In genomic region chr6:127463056-127463455, GRCh38 we compare ENCODE assay signal across 19 cellular contexts. TPM values are rescaled to one million over a fixed set of nuclear protein-coding genes. Genes with fewer than 3 reads are reported as not detected.
DNase-seq lines count a peak whose midpoint lies in the region; ATAC-seq, FAIRE-seq and TF ChIP-seq lines count a peak whose summit lies in the region.
"Had no signal": no experiment of that assay in that cellular context is flagged by ENCODE, and none has a peak within 500 bp of the region (broad histone marks: within the 10 kb centered on the region; RNA-seq: fewer than 3 reads in every experiment).

No MANE protein-coding gene starts in this region.

- TF ChIP-seq POLR2A in gastrocnemius medialis (IDR thresholded peaks at IDR 0.05) (no peak), uterus (IDR thresholded peaks at IDR 0.05) (no peak), HepG2 (IDR thresholded peaks at IDR 0.05; ENCODE audit: insufficient read depth in 1 of 2, low read depth in 2 of 2, low read length in 2 of 2) (no peak)

- DNase-seq in fibroblast of gingiva (ENCODE audit: low read depth): peak; percentile 48
- no peak for DNase-seq in gastrocnemius medialis
- DNase-seq in uterus: no peak
- no peak for DNase-seq in D721Med (ENCODE audit: insufficient read length, low spot score)
- DNase-seq in HepG2 (ENCODE audit: low spot score): no peak
- DNase-seq: activated CD4-positive, alpha-beta T cell treated with anti-CD3 and anti-CD28 coated beads for 36 hours; activated CD8-positive, alpha-beta memory T cell treated with anti-CD3 and anti-CD28 coated beads, Interleukin-2, amount 10 ng/mL, durations not matched to agents 7 days and 5 days; Caco-2; effector CD8-positive, alpha-beta T cell; heart right ventricle; NCI-H1417 treated with DMSO at 0.1 percent for 48 hours; NCI-H526; stimulated activated CD4-positive, alpha-beta T cell treated with anti-CD3 and anti-CD28 coated beads, Interleukin-4, amount 100 ng/mL, for 1 hour had no signal

- H3K27me3 ChIP-seq in gastrocnemius medialis (no peaks in the 10 kb centered on the region), uterus (no peaks in the 10 kb centered on the region), HepG2 (ENCODE audit: control insufficient read depth in 1 of 2, insufficient read depth in 2 of 2, low read length in 2 of 2) (no peaks in the 10 kb centered on the region)
- H3K27me3 ChIP-seq: heart right ventricle had no signal

- H3K36me3 ChIP-seq in gastrocnemius medialis (no peaks in the 10 kb centered on the region), uterus (no peaks in the 10 kb centered on the region), HepG2 (replicated peaks in 1 of 2; ENCODE audit: control insufficient read depth in 1 of 2, insufficient read depth in 2 of 2, low read length in 2 of 2) (no peaks in the 10 kb centered on the region)
- H3K36me3 ChIP-seq: heart right ventricle had no signal

- no peak for TF ChIP-seq RAD21 in HepG2 (CRISPR knock-in tag; IDR thresholded peaks at IDR 0.05)

- FAIRE-seq in D721Med (lab: Jason Lieb, UNC): no peak
- no peak for FAIRE-seq in HepG2 (lab: Jason Lieb, UNC)
- FAIRE-seq: H54 had no signal

- H4K20me1 ChIP-seq in HepG2 (ENCODE audit: insufficient read depth, low read length): no peaks in the 10 kb centered on the region

- H3K4me3 ChIP-seq in gastrocnemius medialis: no peak overlapping the region
- H3K4me3 ChIP-seq in uterus: no peak overlapping the region
- H3K4me3 ChIP-seq in HepG2 (replicated peaks in 1 of 3; ENCODE audit: insufficient read depth in 1 of 3, low read depth in 2 of 3, low read length in 3 of 3): no peak overlapping the region
- H3K4me3 ChIP-seq: heart right ventricle, skin epidermis had no signal

- in situ Hi-C loops in gastrocnemius medialis (cut with MboI; ENCODE audit: low sequenced_read_pairs in 4 of 4): loop anchor here in 2 of 4 donors (5.0 to 25.0 kb wide), 4 partner anchors 74 to 276 kb away; partner anchors contain the start of gene ECHDC1 (in 1 of the 2)
- in situ Hi-C loops in HepG2 (cut with HindIII; ENCODE audit: extremely low pct_ligation_motif_present, low pct_unique_long_range_greater_than_20kb): loop anchor here (5.0 kb wide), 1 partner anchor 79 kb away; no protein-coding TSS in a partner anchor

- H3K9me3 ChIP-seq in gastrocnemius medialis (no peaks in the 10 kb centered on the region), uterus (no peaks in the 10 kb centered on the region), HepG2 (ENCODE audit: low read length) (no peaks in the 10 kb centered on the region)
- H3K9me3 ChIP-seq: Caco-2, heart right ventricle had no signal

- H3K4me1 ChIP-seq in gastrocnemius medialis (peaks cover 36 to 50% of the 10 kb centered on the region in 2 donors), uterus (peaks cover 7% of the 10 kb centered on the region in 2 donors), HepG2 (ENCODE audit: insufficient read depth, low read length) (peaks cover 5% of the 10 kb centered on the region)
- H3K4me1 ChIP-seq: Caco-2 had no signal

- no peak overlapping the region for H3K4me2 ChIP-seq in HepG2 (ENCODE audit: low read depth, low read length)

- no peaks in the 10 kb centered on the region for H3K79me2 ChIP-seq in HepG2 (ENCODE audit: insufficient read depth, low read length)

- ATAC-seq in gastrocnemius medialis (no peak), HG02798 (IDR thresholded peaks at IDR 0.05; ENCODE audit: poor library complexity, unreplicated experiment) (no peak), HepG2 (no peak)
- ATAC-seq: activated CD4-positive, alpha-beta T cell treated with anti-CD3 and anti-CD28 coated beads for 36 hours; activated CD8-positive, alpha-beta memory T cell treated with anti-CD3 and anti-CD28 coated beads, Interleukin-2, amount 10 ng/mL, durations not matched to agents 7 days and 5 days; heart right ventricle had no signal

- WGBS in HepG2 (ENCODE audit: low lambda C conversion rate): 35% methylated on average over 5 of the region's 5 CpGs

- no peak for TF ChIP-seq EP300 in HepG2 (IDR thresholded peaks at IDR 0.05; ENCODE audit: low read depth in 2 of 2, low read length in 2 of 2)
- TF ChIP-seq EP300 in HepG2 (CRISPR knock-in tag; IDR thresholded peaks at IDR 0.05; ENCODE audit: borderline replicate concordance): no peak

- TF ChIP-seq CTCF in VCaP (conservative IDR thresholded peaks at IDR 0.05) (no peak), gastrocnemius medialis (IDR thresholded peaks at IDR 0.05 in 4 of 5, conservative IDR thresholded peaks at IDR 0.05 in 1 of 5) (no peak), uterus (IDR thresholded peaks at IDR 0.05) (no peak), D721Med (IDR thresholded peaks at IDR 0.05; ENCODE audit: insufficient read depth, missing control alignments) (no peak), HepG2 (CRISPR knock-in tag; IDR thresholded peaks at IDR 0.05) (no peak)

- H3K27ac ChIP-seq in VCaP: peak overlapping the region; percentile 68
- H3K27ac ChIP-seq in gastrocnemius medialis: peak overlapping the region; percentile 73 to 94 (median 90)
- peak overlapping the region; percentile 65 to 82 for H3K27ac ChIP-seq in uterus
- no peak overlapping the region for H3K27ac ChIP-seq in HepG2 (ENCODE audit: extremely low read length, insufficient read depth, low read length)

- H3K9ac ChIP-seq in HepG2 (ENCODE audit: insufficient read depth, low read depth, low read length): no peak overlapping the region

- no TSS peak for BruUV-seq in HepG2 (replicated peaks; lab: Mats Ljungman, UMichigan)

- intact Hi-C loops in gastrocnemius medialis (cut with DNase I; ENCODE audit: low total_unique reads) (loop anchor here (5.0 kb wide), 1 partner anchor 161 kb away; no protein-coding TSS in a partner anchor), uterus (cut with DNase I; ENCODE audit: low total_unique reads) (no loop called here), HepG2 (cut with micrococcal nuclease; ENCODE audit: unreplicated experiment) (loop anchor here (10.0 kb wide), 1 partner anchor 1272 kb away; no protein-coding TSS in a partner anchor)

- POLR2A ChIA-PET in HepG2 (lab: Yijun Ruan, JAX): no interaction called here

- CTCF ChIA-PET in HepG2 (lab: Yijun Ruan, JAX; ENCODE audit: low intra/inter-chr PET ratio, low total read pairs): interaction anchor here (4.8 kb wide), 1 partner anchor 76 kb away, joined by 17 read pairs; no protein-coding TSS in a partner anchor

- no peak overlapping the region for H2AFZ ChIP-seq in HepG2 (ENCODE audit: low read length)

TF ChIP-seq in HepG2, 621 proteins besides CTCF, POLR2A, EP300 and RAD21:
- TF ChIP-seq ZNF770 (CRISPR knock-in tag; IDR thresholded peaks at IDR 0.05) (no peak), BRCA1 (CRISPR knock-in tag; IDR thresholded peaks at IDR 0.05) (no peak), FOSL2 (CRISPR knock-in tag; IDR thresholded peaks at IDR 0.05) (no peak), ZNF282 (IDR thresholded peaks at IDR 0.05; ENCODE audit: partially characterized antibody) (no peak), SETDB1 (CRISPR knock-in tag; IDR thresholded peaks at IDR 0.05; ENCODE audit: borderline replicate concordance) (no peak), EHMT2 (IDR thresholded peaks at IDR 0.05; ENCODE audit: borderline replicate concordance, low read depth, low read length) (no peak)

RNA-seq across cellular contexts. Expression of gene KIAA0408, which starts 3.9 kb away (rescaled TPM):
- total RNA-seq in gastrocnemius medialis (10 to 100 TPM; 34.0 to 57.4 (median 44.8) TPM), uterus (10 to 100 TPM in 1 of 4 donors, 1 to 10 TPM in 3; 2.3 to 31.2 (median 5.7) TPM), HepG2 (2016; rRNA removed; fragmentation: Illumina TruSeq; extraction: Trizol) (not detected in 2 replicates)
- not detected in 2 replicates for total RNA-seq in HepG2 (2016; cell fraction: cytosol; rRNA removed; fragmentation: Illumina TruSeq; extraction: Trizol; ENCODE audit: low read depth)
- total RNA-seq in HepG2 (2016; cell fraction: insoluble cytoplasmic fraction; rRNA removed; fragmentation: Illumina TruSeq; extraction: Trizol): not detected in 2 replicates
- total RNA-seq in HepG2 (2016; cell fraction: membrane; rRNA removed; fragmentation: Illumina TruSeq; extraction: Trizol): not detected in 2 replicates
- not detected in 2 replicates for total RNA-seq in HepG2 (2016; cell fraction: nucleus; rRNA removed; fragmentation: Illumina TruSeq; extraction: Trizol)
- not detected in 2 replicates for polyA plus RNA-seq in HepG2 (2011; rRNA removed)
- polyA plus RNA-seq in HepG2 (2011; cell fraction: cytosol; rRNA removed): not detected in 2 replicates
- polyA plus RNA-seq in HepG2 (2011; cell fraction: nucleus; rRNA removed): 0.05 TPM in 1 of 2 replicates, not detected in the other
- not detected in 2 replicates for polyA plus RNA-seq in HepG2 (2012)
- not detected in 2 replicates for polyA plus RNA-seq in HepG2 (2016; cell fraction: cytosol; fragmentation: Illumina TruSeq; extraction: Trizol; ENCODE audit: low read depth)
- not detected in 2 replicates for polyA plus RNA-seq in HepG2 (2016; cell fraction: insoluble cytoplasmic fraction; fragmentation: Illumina TruSeq; extraction: Trizol; ENCODE audit: low read depth)
- not detected in 2 replicates for polyA plus RNA-seq in HepG2 (2016; cell fraction: membrane; fragmentation: Illumina TruSeq; extraction: Trizol; ENCODE audit: low read depth)
- polyA plus RNA-seq in HepG2 (2016; cell fraction: nucleus; fragmentation: Illumina TruSeq; extraction: Trizol; ENCODE audit: insufficient read depth, low read depth): not detected in 2 replicates
- not detected in 2 replicates for polyA minus RNA-seq in HepG2 (2011; rRNA and poly(A)+ RNA removed; ENCODE audit: low replicate concordance)
- polyA minus RNA-seq in HepG2 (2011; cell fraction: cytosol; rRNA and poly(A)+ RNA removed): not detected in 2 replicates
- not detected in 2 replicates for polyA minus RNA-seq in HepG2 (2011; cell fraction: nucleus; rRNA and poly(A)+ RNA removed)
- total RNA-seq: Caco-2, lung microvascular endothelial cell, MCF 10A had no signal
